In genomic region chr2:169072163-169072925, GRCh38 we compare ENCODE assay signal across 10 cellular contexts. TPM values are rescaled to one million over a fixed set of nuclear protein-coding genes. Genes with fewer than 3 reads are reported as not detected.
DNase-seq lines count a peak whose midpoint lies in the region; ATAC-seq, FAIRE-seq and TF ChIP-seq lines count a peak whose summit lies in the region.
"Had no signal": no experiment of that assay in that cellular context is flagged by ENCODE, and none has a peak within 500 bp of the region (broad histone marks: within the 10 kb centered on the region; RNA-seq: fewer than 3 reads in every experiment).

No MANE protein-coding gene starts in this region.

- H3K9me3 Mint-ChIP-seq in activated CD8-positive, alpha-beta T cell treated with anti-CD3 and anti-CD28 coated beads for 36 hours: no peaks in the 10 kb centered on the region
- H3K9me3 Mint-ChIP-seq in activated CD8-positive, alpha-beta T cell treated with anti-CD3 and anti-CD28 coated beads, Interleukin-2, amount 10 ng/mL, durations not matched to agents 7 days and 5 days (ENCODE audit: insufficient read depth): no peaks in the 10 kb centered on the region
- no peaks in the 10 kb centered on the region for H3K9me3 Mint-ChIP-seq in activated B cell treated with CpG ODN at 0.5 μM for 24 hours

- H3K27me3 Mint-ChIP-seq in activated CD8-positive, alpha-beta T cell treated with anti-CD3 and anti-CD28 coated beads for 36 hours: no peaks in the 10 kb centered on the region
- peaks cover 1% of the 10 kb centered on the region for H3K27me3 Mint-ChIP-seq in activated CD8-positive, alpha-beta T cell treated with anti-CD3 and anti-CD28 coated beads, Interleukin-2, amount 10 ng/mL, durations not matched to agents 7 days and 5 days (ENCODE audit: low read depth)
- no peaks in the 10 kb centered on the region for H3K27me3 Mint-ChIP-seq in activated B cell treated with CpG ODN at 0.5 μM for 24 hours

- DNase-seq in activated CD8-positive, alpha-beta T cell treated with anti-CD3 and anti-CD28 coated beads for 36 hours: no peak
- DNase-seq in activated CD8-positive, alpha-beta T cell treated with anti-CD3 and anti-CD28 coated beads, Interleukin-2, amount 10 ng/mL, durations not matched to agents 7 days and 5 days: no peak
- DNase-seq in activated B cell treated with CpG ODN at 0.5 μM for 24 hours (no peak), HCEC 1CT (no peak), esophagus muscularis mucosa (ENCODE audit: extremely low spot score) (no peak), urothelium cell line (ENCODE audit: low spot score) (no peak)

- FAIRE-seq in urothelium cell line (lab: Jason Lieb, UNC): no peak

- CTCF ChIA-PET in activated CD8-positive, alpha-beta T cell treated with anti-CD3 and anti-CD28 coated beads for 36 hours (lab: Charles Lee): interaction anchor here (1.4 kb wide), 1 partner anchor 37 kb away, joined by 4 read pairs; no protein-coding TSS in a partner anchor
- CTCF ChIA-PET in activated CD8-positive, alpha-beta T cell treated with anti-CD3 and anti-CD28 coated beads, Interleukin-2, amount 10 ng/mL, durations not matched to agents 7 days and 5 days (lab: Charles Lee): no interaction called here
- CTCF ChIA-PET in activated B cell treated with CpG ODN at 0.5 μM for 24 hours (lab: Charles Lee): no interaction called here

- no peak overlapping the region for H3K9ac ChIP-seq in skeletal muscle tissue (ENCODE audit: low read depth in 1 of 3, low read length in 3 of 3)

- H3K9me3 ChIP-seq in skeletal muscle tissue (ENCODE audit: control insufficient read depth in 3 of 3, low read length in 3 of 3) (no peaks in the 10 kb centered on the region), esophagus muscularis mucosa (no peaks in the 10 kb centered on the region)

- POLR2A ChIA-PET in activated CD8-positive, alpha-beta T cell treated with anti-CD3 and anti-CD28 coated beads for 36 hours (lab: Charles Lee): no interaction called here
- POLR2A ChIA-PET in activated CD8-positive, alpha-beta T cell treated with anti-CD3 and anti-CD28 coated beads, Interleukin-2, amount 10 ng/mL, durations not matched to agents 7 days and 5 days (lab: Charles Lee): no interaction called here
- POLR2A ChIA-PET in activated B cell treated with CpG ODN at 0.5 μM for 24 hours (lab: Charles Lee): no interaction called here

- H3K36me3 ChIP-seq in skeletal muscle tissue (ENCODE audit: control insufficient read depth in 3 of 3, insufficient read depth in 3 of 3, low read length in 3 of 3) (no peaks in the 10 kb centered on the region), esophagus muscularis mucosa (no peaks in the 10 kb centered on the region)

- intact Hi-C loops in activated CD8-positive, alpha-beta T cell treated with anti-CD3 and anti-CD28 coated beads for 36 hours (cut with micrococcal nuclease): no loop called here
- intact Hi-C loops in activated B cell treated with CpG ODN at 0.5 μM for 24 hours (cut with micrococcal nuclease): no loop called here
- intact Hi-C loops in esophagus muscularis mucosa (cut with DNase I): no loop called here

- no peak for TF ChIP-seq CTCF in activated CD8-positive, alpha-beta T cell treated with anti-CD3 and anti-CD28 coated beads for 36 hours (IDR thresholded peaks at IDR 0.05)
- no peak for TF ChIP-seq CTCF in activated B cell treated with CpG ODN at 0.5 μM for 24 hours (IDR thresholded peaks at IDR 0.05)
- TF ChIP-seq CTCF in esophagus muscularis mucosa (IDR thresholded peaks at IDR 0.05): no peak

- H3K36me3 Mint-ChIP-seq in activated CD8-positive, alpha-beta T cell treated with anti-CD3 and anti-CD28 coated beads for 36 hours (ENCODE audit: low read depth): no peaks in the 10 kb centered on the region
- no peaks in the 10 kb centered on the region for H3K36me3 Mint-ChIP-seq in activated CD8-positive, alpha-beta T cell treated with anti-CD3 and anti-CD28 coated beads, Interleukin-2, amount 10 ng/mL, durations not matched to agents 7 days and 5 days (ENCODE audit: low read depth)
- H3K36me3 Mint-ChIP-seq in activated B cell treated with CpG ODN at 0.5 μM for 24 hours (ENCODE audit: low read depth): no peaks in the 10 kb centered on the region

- H3K4me3 ChIP-seq in skeletal muscle tissue (ENCODE audit: low read length in 3 of 3): no peak overlapping the region
- no peak overlapping the region for H3K4me3 ChIP-seq in esophagus muscularis mucosa

- 64% methylated on average over 4 of the region's 4 CpGs for WGBS in esophagus muscularis mucosa

- TF ChIP-seq EP300 in esophagus muscularis mucosa (IDR thresholded peaks at IDR 0.05): no peak

- no peak for ATAC-seq in activated CD8-positive, alpha-beta T cell treated with anti-CD3 and anti-CD28 coated beads for 36 hours
- ATAC-seq in activated CD8-positive, alpha-beta T cell treated with anti-CD3 and anti-CD28 coated beads, Interleukin-2, amount 10 ng/mL, durations not matched to agents 7 days and 5 days: no peak
- ATAC-seq in HG03135 (IDR thresholded peaks at IDR 0.05; ENCODE audit: unreplicated experiment) (peak; percentile 42), activated B cell treated with CpG ODN at 0.5 μM for 24 hours (ENCODE audit: low read depth) (peak; percentile 50)

- peak overlapping the region; percentile 28 for H3K27ac Mint-ChIP-seq in activated CD8-positive, alpha-beta T cell treated with anti-CD3 and anti-CD28 coated beads for 36 hours
- H3K27ac Mint-ChIP-seq in activated CD8-positive, alpha-beta T cell treated with anti-CD3 and anti-CD28 coated beads, Interleukin-2, amount 10 ng/mL, durations not matched to agents 7 days and 5 days: no peak overlapping the region
- peak overlapping the region; percentile 15 for H3K27ac Mint-ChIP-seq in activated B cell treated with CpG ODN at 0.5 μM for 24 hours

- H3K27ac ChIP-seq in skeletal muscle tissue (ENCODE audit: low read depth, low read length) (peak overlapping the region; percentile 26), esophagus muscularis mucosa (replicated peaks in 1 of 4) (no peak overlapping the region)

- H3K4me1 Mint-ChIP-seq in activated CD8-positive, alpha-beta T cell treated with anti-CD3 and anti-CD28 coated beads for 36 hours (ENCODE audit: low read depth): peaks cover 26% of the 10 kb centered on the region
- H3K4me1 Mint-ChIP-seq in activated CD8-positive, alpha-beta T cell treated with anti-CD3 and anti-CD28 coated beads, Interleukin-2, amount 10 ng/mL, durations not matched to agents 7 days and 5 days (ENCODE audit: low read depth): peaks cover 8% of the 10 kb centered on the region
- peaks cover 29% of the 10 kb centered on the region for H3K4me1 Mint-ChIP-seq in activated B cell treated with CpG ODN at 0.5 μM for 24 hours

- H3K4me3 Mint-ChIP-seq in activated CD8-positive, alpha-beta T cell treated with anti-CD3 and anti-CD28 coated beads for 36 hours: no peak overlapping the region
- no peak overlapping the region for H3K4me3 Mint-ChIP-seq in activated CD8-positive, alpha-beta T cell treated with anti-CD3 and anti-CD28 coated beads, Interleukin-2, amount 10 ng/mL, durations not matched to agents 7 days and 5 days
- H3K4me3 Mint-ChIP-seq in activated B cell treated with CpG ODN at 0.5 μM for 24 hours: peak overlapping the region; percentile 6

- H3K4me1 ChIP-seq in skeletal muscle tissue (ENCODE audit: control insufficient read depth in 3 of 3, insufficient read depth in 3 of 3, low read length in 3 of 3): no peaks in the 10 kb centered on the region
- no peaks in the 10 kb centered on the region for H3K4me1 ChIP-seq in esophagus muscularis mucosa

- H3K27me3 ChIP-seq in skeletal muscle tissue (ENCODE audit: control insufficient read depth in 3 of 3, insufficient read depth in 3 of 3, low read length in 3 of 3) (no peaks in the 10 kb centered on the region), esophagus muscularis mucosa (no peaks in the 10 kb centered on the region)

- no peak for TF ChIP-seq POLR2A in esophagus muscularis mucosa (IDR thresholded peaks at IDR 0.05; ENCODE audit: low read depth)

RNA-seq across cellular contexts. Expression of gene DHRS9, which starts 3.0 kb away (rescaled TPM):
- not detected for total RNA-seq in activated CD8-positive, alpha-beta T cell treated with anti-CD3 and anti-CD28 coated beads for 36 hours
- total RNA-seq in activated CD8-positive, alpha-beta T cell treated with anti-CD3 and anti-CD28 coated beads, Interleukin-2, amount 10 ng/mL, durations not matched to agents 7 days and 5 days: not detected
- total RNA-seq in activated B cell treated with CpG ODN at 0.5 μM for 24 hours (0.71 and 1.2 TPM in 2 replicates), skeletal muscle tissue (2.1 TPM), esophagus muscularis mucosa (under 1 TPM in 3 of 4 donors, not detected in 1; 0.75 to 0.99 (median 0.83) TPM)
- total RNA-seq: RPMI7951 had no signal

RNA-seq across cellular contexts. Expression of gene ABCB11, which starts 41.2 kb away (rescaled TPM):
- not detected for total RNA-seq in activated CD8-positive, alpha-beta T cell treated with anti-CD3 and anti-CD28 coated beads for 36 hours
- total RNA-seq in activated CD8-positive, alpha-beta T cell treated with anti-CD3 and anti-CD28 coated beads, Interleukin-2, amount 10 ng/mL, durations not matched to agents 7 days and 5 days: under 1 TPM in 1 of 2 experiments, not detected in 1; 0.03 TPM
- total RNA-seq in activated B cell treated with CpG ODN at 0.5 μM for 24 hours (0.05 TPM in 1 of 2 replicates, not detected in the other), skeletal muscle tissue (not detected), esophagus muscularis mucosa (under 1 TPM in 1 of 4 donors, not detected in 3; 0.06 TPM)
- total RNA-seq: HT1080, RPMI7951 had no signal

Comparison
In these comparisons a context has a peak if more than half of its experiments do, and no peak if none do; other contexts are left out.
1. ATAC-seq: peak in HG03135 (single experiment) and activated B cell treated with CpG ODN at 0.5 μM for 24 hours (single experiment); none in activated CD8-positive, alpha-beta T cell treated with anti-CD3 and anti-CD28 coated beads for 36 hours (single experiment) and activated CD8-positive, alpha-beta T cell treated with anti-CD3 and anti-CD28 coated beads, Interleukin-2, amount 10 ng/mL, durations not matched to agents 7 days and 5 days (single experiment).